In genomic region chr7:81499262-81500116, GRCh38 we compare ENCODE assay signal across 9 cellular contexts.
DNase-seq lines count a peak whose midpoint lies in the region; ATAC-seq, FAIRE-seq and TF ChIP-seq lines count a peak whose summit lies in the region.
"Had no signal": no experiment of that assay in that cellular context is flagged by ENCODE, and none has a peak within 500 bp of the region (broad histone marks: within the 10 kb centered on the region; RNA-seq: fewer than 3 reads in every experiment).

No MANE protein-coding gene starts in this region.

- H3K9me3 ChIP-seq in AG04450 (ENCODE audit: control insufficient read depth, insufficient read depth, low read length), result no peaks in the 10 kb centered on the region
- no peaks in the 10 kb centered on the region for H3K9me3 ChIP-seq in astrocyte (ENCODE audit: insufficient read depth, low read depth, low read length)

- peak; percentile 72 for DNase-seq in AG04450 (ENCODE audit: low read depth, low spot score)
- peak; percentile 60 for DNase-seq in NCI-H345 (lab: John Stamatoyannopoulos, UW)
- peak; percentile 69 for DNase-seq in astrocyte (ENCODE audit: low read depth)
- peak; percentile 42 for DNase-seq in iPS DF 19.7 (ENCODE audit: low read depth, low spot score)
- peak; percentile 79 for DNase-seq in stromal cell of bone marrow (ENCODE audit: low read depth)
- no peak for DNase-seq in stimulated activated CD4-positive, alpha-beta T cell treated with anti-CD3 and anti-CD28 coated beads, Interleukin-15, amount 100 ng/mL, for 24 hours

- H4K20me1 ChIP-seq in astrocyte (ENCODE audit: insufficient read depth, low read length), result no peaks in the 10 kb centered on the region

- peaks cover 3% of the 10 kb centered on the region for H3K4me1 Mint-ChIP-seq in astrocyte (ENCODE audit: low read depth, unreplicated experiment)
- H3K4me1 Mint-ChIP-seq: memory B cell had no signal

- H3K27me3 ChIP-seq in AG04450 (ENCODE audit: control insufficient read depth, insufficient read depth, low read length) (no peaks in the 10 kb centered on the region), astrocyte (ENCODE audit: insufficient read depth, low read length) (no peaks in the 10 kb centered on the region)

- ATAC-seq in GM18858 (IDR thresholded peaks at IDR 0.05; ENCODE audit: unreplicated experiment) (peak; percentile 83), HG03342 (IDR thresholded peaks at IDR 0.05; ENCODE audit: unreplicated experiment) (peak; percentile 77)

- no peak overlapping the region for H3K27ac ChIP-seq in AG04450 (ENCODE audit: low read depth, low read length)
- H3K27ac ChIP-seq in astrocyte (ENCODE audit: low read depth, low read length), result peak overlapping the region; percentile 4

- TF ChIP-seq CTCF in AG04450 (IDR thresholded peaks at IDR 0.05; ENCODE audit: low read depth, low read length) (peak; percentile 68), astrocyte (IDR thresholded peaks at IDR 0.05; ENCODE audit: insufficient read depth, low read depth, low read length) (peak; percentile 66)

- peaks cover 6% of the 10 kb centered on the region for H3K4me1 ChIP-seq in astrocyte (ENCODE audit: insufficient read depth, low read length)

- H3K36me3 Mint-ChIP-seq in astrocyte (ENCODE audit: low read depth, unreplicated experiment), result no peaks in the 10 kb centered on the region
- H3K36me3 Mint-ChIP-seq: memory B cell had no signal

- H3K79me2 ChIP-seq in astrocyte (ENCODE audit: insufficient read depth, low read length), result no peaks in the 10 kb centered on the region

- H3K27me3 Mint-ChIP-seq in astrocyte (ENCODE audit: low read depth, unreplicated experiment), result no peaks in the 10 kb centered on the region
- H3K27me3 Mint-ChIP-seq: memory B cell had no signal

- peak overlapping the region; percentile 12 for H3K4me2 ChIP-seq in astrocyte (ENCODE audit: low read length)

- POLR2A ChIA-PET in AG04450 (lab: Yijun Ruan, JAX), result interaction anchor here (0.7 kb wide), 1 partner anchor 243 kb away, joined by 4 read pairs; no protein-coding TSS in a partner anchor

- no peaks in the 10 kb centered on the region for H3K36me3 ChIP-seq in astrocyte (ENCODE audit: insufficient read depth, low read length)

- H3K4me3 Mint-ChIP-seq in astrocyte (ENCODE audit: unreplicated experiment), result no peak overlapping the region
- H3K4me3 Mint-ChIP-seq: memory B cell had no signal

- peak; percentile 92 for FAIRE-seq in astrocyte (lab: Jason Lieb, UNC)

- H3K9ac ChIP-seq in astrocyte (ENCODE audit: low read length), result peak overlapping the region; percentile 22

- H3K9me3 Mint-ChIP-seq in astrocyte (ENCODE audit: unreplicated experiment), result no peaks in the 10 kb centered on the region
- H3K9me3 Mint-ChIP-seq: memory B cell had no signal

- no peak overlapping the region for H2AFZ ChIP-seq in astrocyte (ENCODE audit: low read depth, low read length)

- H3K4me3 ChIP-seq in AG04450 (ENCODE audit: low read depth, low read length) (no peak overlapping the region), astrocyte (ENCODE audit: insufficient read depth, low read depth, low read length) (no peak overlapping the region)

- peak overlapping the region; percentile 30 for H3K27ac Mint-ChIP-seq in astrocyte (ENCODE audit: unreplicated experiment)
- H3K27ac Mint-ChIP-seq: memory B cell had no signal

- CTCF ChIA-PET in AG04450 (lab: Charles Lee), result interaction anchor here (0.6 to 4.7 kb wide), 34 partner anchors 9 to 1241 kb away, joined by 3 to 132 read pairs (median 6); partner anchors contain the start of gene HGF
